In genomic region chr3:31237887-31238286, GRCh38 we compare ENCODE assay signal across 21 cellular contexts.
DNase-seq lines count a peak whose midpoint lies in the region; ATAC-seq, FAIRE-seq and TF ChIP-seq lines count a peak whose summit lies in the region.
"Had no signal": no experiment of that assay in that cellular context is flagged by ENCODE, and none has a peak within 500 bp of the region (broad histone marks: within the 10 kb centered on the region; RNA-seq: fewer than 3 reads in every experiment).

No MANE protein-coding gene starts in this region.

- ATAC-seq in heart left ventricle (peak in 3 of 4 donors; percentile 41 to 74 (median 69)), GM12878 (no peak)
- ATAC-seq: CD8-positive, alpha-beta T cell had no signal

- peak; percentile 6 for DNase-seq in NCI-H2227 treated with DMSO at 0.1 percent for 48 hours (lab: John Stamatoyannopoulos, UW)
- DNase-seq in NCI-H2227 (lab: John Stamatoyannopoulos, UW; ENCODE audit: unreplicated experiment): no peak
- DNase-seq in heart left ventricle: peak in 1 of 5 donors; percentile 34
- no peak for DNase-seq in right atrium auricular region (ENCODE audit: low spot score)
- DNase-seq in GM12878 (ENCODE audit: low read depth, low spot score): no peak
- DNase-seq in kidney glomerular epithelial cell (lab: John Stamatoyannopoulos, UW): no peak
- DNase-seq: Caco-2; CD4-positive, CD25-positive, alpha-beta regulatory T cell; CD8-positive, alpha-beta T cell; DMS153; DND-41; GM23248; H7; HCEC 1CT had no signal

- POLR2A ChIA-PET in GM12878 (lab: Charles Lee): interaction anchor here (1.5 to 5.8 kb wide), 2 partner anchors 10 to 295 kb away, joined by 4 to 109 read pairs; partner anchors contain the start of gene STT3B

- no peaks in the 10 kb centered on the region for H4K20me1 ChIP-seq in GM12878 (ENCODE audit: control insufficient read depth, insufficient read depth)
- H4K20me1 ChIP-seq: BLaER1 had no signal

- TF ChIP-seq POLR2A in heart left ventricle (IDR thresholded peaks at IDR 0.05) (no peak), GM12878 (IDR thresholded peaks at IDR 0.05; ENCODE audit: low read depth, low read length) (no peak)

- SMC1A ChIA-PET in GM12878 (lab: Charles Lee; ENCODE audit: uncharacterized antibody, unreplicated experiment): interaction anchor here (0.7 to 13.1 kb wide), 3 partner anchors 8 to 22 kb away, joined by 3 to 378 read pairs (median 10); no protein-coding TSS in a partner anchor

- H3K4me1 ChIP-seq in heart left ventricle (peaks cover 0 to 21% (median 0%) of the 10 kb centered on the region in 12 donors), right atrium auricular region (no peaks in the 10 kb centered on the region), GM12878 (ENCODE audit: control insufficient read depth, insufficient read depth, low read length) (peaks cover 20% of the 10 kb centered on the region)
- H3K4me1 ChIP-seq: Caco-2 had no signal

- H3K27me3 ChIP-seq in heart left ventricle (peaks cover 0 to 11% (median 0%) of the 10 kb centered on the region in 9 donors), right atrium auricular region (no peaks in the 10 kb centered on the region), GM12878 (replicated peaks in 1 of 2; ENCODE audit: control insufficient read depth in 2 of 2, insufficient read depth in 2 of 2, low read length in 1 of 2) (no peaks in the 10 kb centered on the region)
- H3K27me3 ChIP-seq: BLaER1 had no signal

- no TSS peak for BruUV-seq in GM12878 (replicated peaks; lab: Mats Ljungman, UMichigan)

- H3K9ac ChIP-seq in GM12878 (ENCODE audit: control insufficient read depth, insufficient read depth, low read length): no peak overlapping the region
- H3K9ac ChIP-seq: BLaER1, GM23248 had no signal

- H3K79me2 ChIP-seq in GM12878 (ENCODE audit: control insufficient read depth, insufficient read depth, low read length): no peaks in the 10 kb centered on the region; the same call in 1 of the 2 replicates

- no peak for TF ChIP-seq RAD21 in GM12878 (IDR thresholded peaks at IDR 0.05; ENCODE audit: insufficient read depth, low read depth, low read length)

- no peak for TF ChIP-seq EP300 in GM12878 (IDR thresholded peaks at IDR 0.05; ENCODE audit: borderline replicate concordance in 1 of 2, control insufficient read depth in 1 of 2, low read depth in 2 of 2, low read length in 2 of 2)

- H3K27ac ChIP-seq in heart left ventricle (no peak overlapping the region), right atrium auricular region (no peak overlapping the region), GM12878 (ENCODE audit: control insufficient read depth, insufficient read depth) (no peak overlapping the region)
- H3K27ac ChIP-seq: 22Rv1, BLaER1, C4-2B, GM23248 had no signal

- in situ Hi-C loops in GM12878 (cut with MboI): no loop called here

- no peak for TF ChIP-seq CTCF in heart left ventricle (IDR thresholded peaks at IDR 0.05)
- TF ChIP-seq CTCF in right atrium auricular region (IDR thresholded peaks at IDR 0.05): no peak
- no peak for TF ChIP-seq CTCF in GM12878 (IDR thresholded peaks at IDR 0.05 in 2 of 3, conservative IDR thresholded peaks at IDR 0.05 in 1 of 3; ENCODE audit: control insufficient read depth in 2 of 3, extremely low read depth in 1 of 3, insufficient read depth in 1 of 3, low read depth in 3 of 3, low read length in 3 of 3)

- RAD21 ChIA-PET in GM12878 (lab: Charles Lee; ENCODE audit: unreplicated experiment): interaction anchor here (1.7 to 16.3 kb wide), 2 partner anchors 10 to 13 kb away, joined by 14 to 381 read pairs; no protein-coding TSS in a partner anchor

- H3K4me3 ChIP-seq in heart left ventricle: no peak overlapping the region
- H3K4me3 ChIP-seq in right atrium auricular region: no peak overlapping the region
- no peak overlapping the region for H3K4me3 ChIP-seq in GM12878
- H3K4me3 ChIP-seq: BLaER1, GM23248 had no signal

- H2AFZ ChIP-seq in GM12878 (ENCODE audit: control insufficient read depth, low read depth, low read length): no peak overlapping the region
- H2AFZ ChIP-seq: GM23248 had no signal

- intact Hi-C loops in heart left ventricle (cut with DNase I): no loop called here
- intact Hi-C loops in GM12878 (cut with micrococcal nuclease; ENCODE audit: unreplicated experiment): no loop called here

- WGBS in heart left ventricle, 4 donors: 32 to 44% (median 40%) methylated on average over 4 of the region's 4 CpGs
- WGBS in GM12878 (ENCODE audit: insufficient coverage, insufficient replicate concordance, low lambda C conversion rate, missing lambda C conversion rate): 56% methylated on average over 4 of the region's 4 CpGs

- no peak for FAIRE-seq in GM12878 (lab: Jason Lieb, UNC)
- FAIRE-seq: A204.1, G401.6, GM19239, H1 had no signal

- H3K4me2 ChIP-seq in GM12878 (ENCODE audit: control insufficient read depth, insufficient read depth): no peak overlapping the region
- H3K4me2 ChIP-seq: BLaER1 had no signal

- H3K36me3 ChIP-seq in heart left ventricle (no peaks in the 10 kb centered on the region), right atrium auricular region (no peaks in the 10 kb centered on the region), GM12878 (ENCODE audit: control insufficient read depth in 2 of 2, insufficient read depth in 2 of 2, low read length in 1 of 2) (no peaks in the 10 kb centered on the region)
- H3K36me3 ChIP-seq: BLaER1 had no signal

- H3K9me3 ChIP-seq in heart left ventricle (no peaks in the 10 kb centered on the region), right atrium auricular region (no peaks in the 10 kb centered on the region), GM12878 (replicated peaks; ENCODE audit: control insufficient read depth, insufficient read depth, low read length) (no peaks in the 10 kb centered on the region)
- H3K9me3 ChIP-seq: Caco-2 had no signal

- CTCF ChIA-PET in GM12878 (lab: Yijun Ruan, JAX): interaction anchor here (0.7 to 1.6 kb wide), 4 partner anchors 11 to 302 kb away, joined by 3 to 6 read pairs (median 3); partner anchors contain the start of gene STT3B

TF ChIP-seq in GM12878, 131 proteins besides CTCF, POLR2A, EP300 and RAD21:
- TF ChIP-seq SMARCA5 (IDR thresholded peaks at IDR 0.05) (no peak), RCOR1 (conservative IDR thresholded peaks at IDR 0.05; ENCODE audit: low read depth, low read length) (no peak), MLLT1 (IDR thresholded peaks at IDR 0.05) (0 out of 2 replicates have a peak, but pooled peaks have one; percentile 22), RAD51 (IDR thresholded peaks at IDR 0.05) (no peak)
